Comparison of ENCODE assay signal across 27 cellular contexts in genomic region chr14:31987691-31988090, GRCh38.
"Had no signal": no experiment of that assay in that cellular context is flagged by ENCODE, and none has a peak within 500 bp of the region (broad histone marks: within the 10 kb centered on the region; RNA-seq: fewer than 3 reads in every experiment).

No MANE protein-coding gene starts in this region.

- H3K4me1 ChIP-seq: SJSA1 had no signal

- H3K4me3 Mint-ChIP-seq: activated CD4-positive, alpha-beta T cell treated with anti-CD3 and anti-CD28 coated beads, Interleukin-2, amount 10 ng/mL, durations not matched to agents 24 days and 14 days; activated CD8-positive, alpha-beta T cell treated with anti-CD3 and anti-CD28 coated beads for 36 hours; activated naive CD8-positive, alpha-beta T cell treated with anti-CD3 and anti-CD28 coated beads for 36 hours; activated T-cell treated with anti-CD3 and anti-CD28 coated beads, Interleukin-2, amount 50 U/mL, for 72 hours; activated T-helper 17 cell treated with anti-CD3 and anti-CD28 coated beads, Interleukin-2, amount 50 U/mL, for 72 hours; central memory CD8-positive, alpha-beta T cell; T-helper 1 cell treated with Interleukin-12 subunit alpha and Interleukin-12 subunit beta and Interleukin-4 antibody, amounts not matched to agents 30 μg/mL and 1 μg/mL, for 36 hours; T-helper 2 cell treated with Interferon-gamma antibody and Interleukin-4, amounts not matched to agents 5 μg/mL and 100 μg/mL, for 36 hours had no signal

- H3K27me3 ChIP-seq: ascending aorta, cardiac muscle cell, SJSA1 had no signal

- H3K4me1 Mint-ChIP-seq: activated CD4-positive, alpha-beta T cell treated with anti-CD3 and anti-CD28 coated beads, Interleukin-2, amount 10 ng/mL, durations not matched to agents 24 days and 14 days; activated naive CD8-positive, alpha-beta T cell treated with anti-CD3 and anti-CD28 coated beads for 36 hours; activated T-helper 17 cell treated with anti-CD3 and anti-CD28 coated beads, Interleukin-2, amount 50 U/mL, for 72 hours; central memory CD8-positive, alpha-beta T cell had no signal

- H3K4me2 ChIP-seq: SK-N-SH had no signal

- H3K4me3 ChIP-seq: ascending aorta, cardiac muscle cell, SJSA1 had no signal

- DNase-seq: activated CD4-positive, alpha-beta T cell treated with anti-CD3 and anti-CD28 coated beads, Interleukin-2, amount 10 ng/mL, durations not matched to agents 24 days and 14 days; activated CD4-positive, alpha-beta T cell treated with anti-CD3 and anti-CD28 coated beads, Interleukin-2, amount 50 U/mL, for 4 hours; activated CD8-positive, alpha-beta T cell treated with anti-CD3 and anti-CD28 coated beads for 36 hours; activated effector memory CD4-positive, alpha-beta T cell treated with anti-CD3 and anti-CD28 coated beads, Interleukin-2, amount 50 U/mL, for 16 hours; activated naive CD4-positive, alpha-beta T cell; activated naive CD4-positive, alpha-beta T cell treated with anti-CD3 and anti-CD28 coated beads, Interleukin-2, amount 50 U/mL, for 16 hours; activated naive CD8-positive, alpha-beta T cell treated with anti-CD3 and anti-CD28 coated beads for 36 hours; activated T-cell treated with anti-CD3 and anti-CD28 coated beads, Interleukin-2, amount 50 U/mL, for 1 hour; activated T-cell treated with anti-CD3 and anti-CD28 coated beads, Interleukin-2, amount 50 U/mL, for 72 hours; amygdala; Karpas-422; NCI-H1048; NCI-H1436 treated with DMSO at 0.1 percent for 48 hours; NCI-H1694 treated with DMSO at 0.1 percent for 48 hours; NCI-H2029; NCI-H345; NCI-H524 treated with DMSO at 0.1 percent for 48 hours; SHP77 treated with DMSO at 0.1 percent for 48 hours; SK-N-SH had no signal

- H3K36me3 ChIP-seq: ascending aorta, cardiac muscle cell, SJSA1 had no signal

- H3K9me3 ChIP-seq: SJSA1 had no signal

- ATAC-seq: activated CD8-positive, alpha-beta T cell treated with anti-CD3 and anti-CD28 coated beads for 36 hours; activated T-cell treated with anti-CD3 and anti-CD28 coated beads, Interleukin-2, amount 50 U/mL, for 72 hours; activated T-helper 17 cell treated with anti-CD3 and anti-CD28 coated beads, Interleukin-2, amount 50 U/mL, for 72 hours; Panc1 had no signal

- H3K27ac Mint-ChIP-seq: activated CD4-positive, alpha-beta T cell treated with anti-CD3 and anti-CD28 coated beads, Interleukin-2, amount 10 ng/mL, durations not matched to agents 24 days and 14 days; activated CD8-positive, alpha-beta T cell treated with anti-CD3 and anti-CD28 coated beads for 36 hours; activated naive CD8-positive, alpha-beta T cell treated with anti-CD3 and anti-CD28 coated beads for 36 hours; activated T-helper 17 cell treated with anti-CD3 and anti-CD28 coated beads, Interleukin-2, amount 50 U/mL, for 72 hours; T-helper 1 cell treated with Interleukin-12 subunit alpha and Interleukin-12 subunit beta and Interleukin-4 antibody, amounts not matched to agents 30 μg/mL and 1 μg/mL, for 36 hours; T-helper 2 cell treated with Interferon-gamma antibody and Interleukin-4, amounts not matched to agents 5 μg/mL and 100 μg/mL, for 36 hours had no signal

- H3K27ac ChIP-seq: ascending aorta, cardiac muscle cell, SJSA1 had no signal

- H3K9ac ChIP-seq: SK-N-SH had no signal

- H3K9me3 Mint-ChIP-seq: central memory CD8-positive, alpha-beta T cell had no signal
